In the genomic region with DNA sequence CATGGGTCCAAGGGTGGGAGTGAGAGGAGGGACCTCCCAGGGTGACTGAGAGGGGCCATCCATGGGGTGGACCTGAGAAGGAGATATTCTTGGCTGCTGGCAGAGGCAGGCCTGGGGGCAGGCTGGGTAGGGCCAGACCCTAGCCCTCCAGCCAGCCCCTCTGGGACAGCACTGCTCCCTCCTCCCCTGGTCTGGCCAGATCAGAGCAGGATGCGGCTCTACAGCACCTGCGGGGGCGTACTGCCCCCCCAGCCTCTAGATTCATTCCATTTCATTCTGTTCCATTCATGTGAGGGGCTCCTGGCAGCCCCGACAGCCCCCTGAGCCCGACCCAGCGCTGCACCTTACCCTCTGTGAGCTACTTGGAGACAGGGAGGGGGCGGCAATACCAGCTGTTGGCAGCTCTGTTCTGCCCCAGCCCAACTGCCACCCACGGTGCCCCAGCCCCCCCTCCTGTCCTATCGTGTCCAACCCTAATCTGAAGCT, we compare ENCODE assay signal across 1 cellular context.
TF ChIP-seq lines count a peak whose summit lies in the region.

No MANE protein-coding gene starts in this region.

TF ChIP-seq in H1, 55 proteins besides CTCF, POLR2A, EP300 and RAD21:
- no peak for TF ChIP-seq NANOG (IDR thresholded peaks at IDR 0.05; ENCODE audit: insufficient read depth, low read depth, low read length, poor library complexity, severe bottlenecking)
- TF ChIP-seq EGR1 (IDR thresholded peaks at IDR 0.05; ENCODE audit: borderline replicate concordance, low read depth, low read length): peak; percentile 85; the same call in 1 of the 2 replicates
- TF ChIP-seq SIN3A (conservative IDR thresholded peaks at IDR 0.05 in 1 of 2, IDR thresholded peaks at IDR 0.05 in 1 of 2; ENCODE audit: low read depth in 1 of 2, low read length in 2 of 2): 0 out of 4 replicates have a peak, but pooled peaks of 1 of the 2 experiments have one; percentile 24
